ENCODE assay signal across 8 cellular contexts in the genomic region with DNA sequence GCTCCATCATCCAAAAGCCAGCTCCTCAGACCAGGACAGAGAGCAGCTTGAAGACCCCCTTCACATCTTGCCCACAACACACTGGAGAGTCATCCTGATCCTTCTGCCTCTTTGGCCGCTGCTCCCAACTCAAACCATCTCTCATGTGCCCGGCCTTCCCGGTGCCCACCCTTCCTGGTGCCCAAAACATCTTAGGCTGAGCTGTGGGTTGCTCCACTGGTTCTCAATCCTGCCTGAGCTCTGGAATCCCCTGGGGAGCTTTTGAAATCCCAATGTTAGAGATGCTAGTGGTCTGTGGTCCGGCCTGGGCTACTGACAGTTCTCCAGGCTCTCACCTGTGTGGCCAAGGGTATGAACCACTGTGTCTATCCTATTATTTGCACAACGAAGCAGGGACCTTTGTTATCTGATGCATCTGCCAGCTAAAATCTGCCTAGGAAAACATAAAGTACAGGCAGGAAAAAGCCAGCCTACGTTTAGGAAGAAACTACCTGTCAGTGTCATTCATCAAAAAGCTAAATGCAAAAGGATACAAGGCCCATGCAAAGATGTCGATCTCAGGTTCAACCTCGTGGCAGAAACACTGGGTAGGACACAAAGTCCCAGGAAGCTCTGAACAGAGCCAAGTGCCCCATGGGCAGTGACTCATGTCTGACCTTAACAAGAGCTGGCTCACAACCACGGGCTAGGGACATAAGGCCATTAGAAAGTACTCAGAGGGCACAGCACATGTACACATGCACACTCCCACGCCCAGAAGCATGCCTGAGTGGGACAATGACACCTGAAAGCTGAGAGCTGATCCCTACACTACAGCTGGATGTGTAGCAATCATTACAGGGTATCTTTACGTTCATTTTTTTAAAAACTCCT. TPM values are rescaled to one million over a fixed set of nuclear protein-coding genes. Genes with fewer than 3 reads are reported as not detected.
A peak's percentile ranks its signal among the peaks of the same experiment; 100 is the strongest.
DNase-seq lines count a peak whose midpoint lies in the region; ATAC-seq and TF ChIP-seq lines count a peak whose summit lies in the region.

No MANE protein-coding gene starts in this region.

- WGBS in upper lobe of left lung, 2 donors = 61 to 65% methylated on average over 11 of the region's 11 CpGs

- peaks cover 5% of the 10 kb centered on the region for H3K4me1 Mint-ChIP-seq in activated T-cell treated with anti-CD3 and anti-CD28 coated beads, Interleukin-2, amount 50 U/mL, for 4 hours (ENCODE audit: low read depth)

- peak; percentile 65 to 100 (median 88) for TF ChIP-seq EP300 in upper lobe of left lung (IDR thresholded peaks at IDR 0.05)

- peak in 1 of 4 donors; percentile 46 for TF ChIP-seq POLR2A in upper lobe of left lung (IDR thresholded peaks at IDR 0.05)

- H3K27me3 ChIP-seq in upper lobe of left lung = no peaks in the 10 kb centered on the region

- no peak overlapping the region for H3K4me3 ChIP-seq in upper lobe of left lung

- H3K9me3 Mint-ChIP-seq in activated T-cell treated with anti-CD3 and anti-CD28 coated beads, Interleukin-2, amount 50 U/mL, for 4 hours = no peaks in the 10 kb centered on the region

- POLR2A ChIA-PET in GM10248 (lab: Yijun Ruan, JAX) = no interaction called here

- peaks cover 56 to 82% (median 70%) of the 10 kb centered on the region in 4 donors for H3K4me1 ChIP-seq in upper lobe of left lung

- DNase-seq in NCI-H748 (lab: John Stamatoyannopoulos, UW; ENCODE audit: unreplicated experiment) (peak; percentile 3), NCI-H748 treated with DMSO at 0.1 percent for 48 hours (lab: John Stamatoyannopoulos, UW) (no peak), brain pericyte (ENCODE audit: low read depth, low spot score) (peak; percentile 32), left kidney (ENCODE audit: low read depth, low spot score) (peak; percentile 86), upper lobe of left lung (peak in 1 of 2 donors; percentile 98), GM10248 (ENCODE audit: extremely low spot score) (no peak)
- DNase-seq in activated T-cell treated with anti-CD3 and anti-CD28 coated beads, Interleukin-2, amount 50 U/mL, for 4 hours = no peak

- H3K9me3 ChIP-seq in upper lobe of left lung = no peaks in the 10 kb centered on the region

- H3K27ac ChIP-seq in upper lobe of left lung = peak overlapping the region; percentile 73 to 90 (median 86)

- no peaks in the 10 kb centered on the region for H3K36me3 Mint-ChIP-seq in activated T-cell treated with anti-CD3 and anti-CD28 coated beads, Interleukin-2, amount 50 U/mL, for 4 hours (ENCODE audit: insufficient read depth)

- H3K4me3 Mint-ChIP-seq in activated T-cell treated with anti-CD3 and anti-CD28 coated beads, Interleukin-2, amount 50 U/mL, for 4 hours = no peak overlapping the region

- no peaks in the 10 kb centered on the region for H3K36me3 ChIP-seq in upper lobe of left lung

- TF ChIP-seq CTCF in upper lobe of left lung (IDR thresholded peaks at IDR 0.05) (no peak), GM10248 (IDR thresholded peaks at IDR 0.05; ENCODE audit: control extremely low read depth, extremely low read depth, low read depth, missing control alignments) (no peak)

- peaks cover 6% of the 10 kb centered on the region for H3K27me3 Mint-ChIP-seq in activated T-cell treated with anti-CD3 and anti-CD28 coated beads, Interleukin-2, amount 50 U/mL, for 4 hours (ENCODE audit: low read depth)

- CTCF ChIA-PET in GM10248 (lab: Yijun Ruan, JAX) = interaction anchor here (0.9 to 1.7 kb wide), 10 partner anchors 8 to 107 kb away, joined by 3 to 6 read pairs (median 3); a partner anchor contains a TSS

- peak; percentile 65 to 91 for ATAC-seq in upper lobe of left lung (ENCODE audit: low FRiP score in 2 of 2)
- ATAC-seq in HG02840 (IDR thresholded peaks at IDR 0.05; ENCODE audit: low FRiP score, unreplicated experiment) = no peak
- ATAC-seq in activated T-cell treated with anti-CD3 and anti-CD28 coated beads, Interleukin-2, amount 50 U/mL, for 4 hours = no peak

RNA-seq across cellular contexts. Expression of a gene that starts 30.8 kb away (rescaled TPM):
- total RNA-seq in upper lobe of left lung = 100 to 1,000 TPM in 1 of 6 donors, 10 to 100 TPM in 5; 21.0 to 133 (median 56.8) TPM
- 1 to 10 TPM in 1 of 3 donors, under 1 TPM in 2; 0.58 to 1.1 (median 0.68) TPM for total RNA-seq in activated T-cell treated with anti-CD3 and anti-CD28 coated beads, Interleukin-2, amount 50 U/mL, for 4 hours

Comparison
In these comparisons a context has a peak if more than half of its experiments do, and no peak if none do; other contexts are left out.
1. DNase-seq: peak in NCI-H748 (single experiment), brain pericyte (single experiment) and left kidney (single experiment); none in NCI-H748 treated with DMSO at 0.1 percent for 48 hours (single experiment), GM10248 (single experiment) and activated T-cell treated with anti-CD3 and anti-CD28 coated beads, Interleukin-2, amount 50 U/mL, for 4 hours (single experiment).
2. ATAC-seq: peak in upper lobe of left lung (2 of 2); none in HG02840 (single experiment) and activated T-cell treated with anti-CD3 and anti-CD28 coated beads, Interleukin-2, amount 50 U/mL, for 4 hours (0 of 2).
3. RNA of a gene that starts 30.8 kb away (total RNA-seq): 21.0 to 133 TPM in upper lobe of left lung; 0.58 to 1.1 TPM in activated T-cell treated with anti-CD3 and anti-CD28 coated beads, Interleukin-2, amount 50 U/mL, for 4 hours; every median in the first group is over 10 times any median in the second.